Comparison of ENCODE assay signal across 21 cellular contexts in the genomic region with DNA sequence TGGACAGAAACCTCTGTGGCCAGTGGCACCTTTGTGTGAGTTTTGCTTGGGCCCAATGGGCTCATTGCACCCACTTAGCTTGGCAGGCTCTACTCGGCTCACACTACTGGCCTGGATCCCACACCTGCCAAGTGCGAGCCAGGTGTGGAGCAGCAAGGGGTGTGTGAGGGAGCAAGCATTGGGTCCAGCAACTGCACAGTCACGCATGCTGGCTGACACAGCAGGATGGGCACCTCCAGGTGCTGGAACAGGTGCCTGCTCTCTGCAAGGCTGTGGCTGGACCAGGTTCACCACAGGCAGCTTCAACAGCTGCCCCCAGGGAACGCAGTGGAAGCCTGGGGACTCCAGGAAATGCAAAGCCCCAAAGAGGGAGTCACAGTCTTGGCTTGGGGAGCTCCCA.
A peak's percentile ranks its signal among the peaks of the same experiment; 100 is the strongest.
DNase-seq lines count a peak whose midpoint lies in the region; ATAC-seq and TF ChIP-seq lines count a peak whose summit lies in the region.
"Had no signal": no experiment of that assay in that cellular context is flagged by ENCODE, and none has a peak within 500 bp of the region (broad histone marks: within the 10 kb centered on the region; RNA-seq: fewer than 3 reads in every experiment).

No MANE protein-coding gene starts in this region.

- no peak overlapping the region for H3K23ac ChIP-seq in H9 (ENCODE audit: insufficient read length, low read depth, low read length)

- H4K5ac ChIP-seq in H9 (ENCODE audit: insufficient read length, low read depth, low read length): no peak overlapping the region

- no peak overlapping the region for H3T11ph ChIP-seq in H9 (ENCODE audit: low read length)

- H2BK15ac ChIP-seq in H9 (ENCODE audit: low read depth, low read length): no peak overlapping the region

- H3K4me3 Mint-ChIP-seq in stimulated activated naive CD8-positive, alpha-beta T cell treated with anti-CD3 and anti-CD28 coated beads, Interleukin-15, amount 100 ng/mL, for 72 hours: no peak overlapping the region
- H3K4me3 Mint-ChIP-seq in activated T-cell treated with anti-CD3 and anti-CD28 coated beads, Interleukin-2, amount 50 U/mL, for 4 hours: no peak overlapping the region
- no peak overlapping the region for H3K4me3 Mint-ChIP-seq in H9
- H3K4me3 Mint-ChIP-seq: CD4-positive, alpha-beta memory T cell; T-cell had no signal

- H3K9ac ChIP-seq in H9 (ENCODE audit: extremely low read depth, insufficient read length, low read length): no peak overlapping the region

- H2BK20ac ChIP-seq in H9 (ENCODE audit: low read depth, low read length, poor library complexity, severe bottlenecking): no peak overlapping the region

- H3K27ac ChIP-seq in osteoblast (ENCODE audit: low read depth, low read length) (no peak overlapping the region), H9 (ENCODE audit: insufficient read length, low read depth, low read length) (no peak overlapping the region)
- H3K27ac ChIP-seq: PC-9 had no signal

- H2BK5ac ChIP-seq in H9 (ENCODE audit: insufficient read length, low read length): no peak overlapping the region

- H3K27me3 ChIP-seq in osteoblast (ENCODE audit: insufficient read depth, low read length): no peaks in the 10 kb centered on the region
- H3K27me3 ChIP-seq in H9 (ENCODE audit: insufficient read depth, low read length): no peaks in the 10 kb centered on the region

- no peak overlapping the region for H3K27ac Mint-ChIP-seq in stimulated activated naive CD8-positive, alpha-beta T cell treated with anti-CD3 and anti-CD28 coated beads, Interleukin-15, amount 100 ng/mL, for 72 hours
- H3K27ac Mint-ChIP-seq in H9: no peak overlapping the region
- H3K27ac Mint-ChIP-seq: CD4-positive, alpha-beta memory T cell; T-cell had no signal

- H2BK12ac ChIP-seq in H9 (ENCODE audit: insufficient read length, low read depth, low read length): no peak overlapping the region

- no peak overlapping the region for H2AK5ac ChIP-seq in H9 (ENCODE audit: insufficient read length, low read length)

- no CpG with 5 or more reads among the region's 4 CpGs for whole genome bisulfite sequencing in H9 (ENCODE audit: extremely low coverage, insufficient read length, low lambda C conversion rate)

- no peaks in the 10 kb centered on the region for H3K36me3 Mint-ChIP-seq in activated T-cell treated with anti-CD3 and anti-CD28 coated beads, Interleukin-2, amount 50 U/mL, for 4 hours (ENCODE audit: insufficient read depth)
- H3K36me3 Mint-ChIP-seq in H9 (ENCODE audit: insufficient read depth in 1 of 3, low read depth in 3 of 3): peaks cover 0 to 10% (median 3%) of the 10 kb centered on the region in 3 experiments; a peak in 2 of 7 replicates
- H3K36me3 Mint-ChIP-seq: CD4-positive, alpha-beta memory T cell; T-cell had no signal

- no peak overlapping the region for H2BK120ac ChIP-seq in H9 (ENCODE audit: low read depth, low read length, poor library complexity, severe bottlenecking)

- H3K36me3 ChIP-seq in osteoblast (ENCODE audit: insufficient read depth, low read length): no peaks in the 10 kb centered on the region

- H3K9me3 ChIP-seq in osteoblast (ENCODE audit: low read depth, low read length) (no peaks in the 10 kb centered on the region), H9 (ENCODE audit: control insufficient read depth, low read depth, low read length) (no peaks in the 10 kb centered on the region)

- no peaks in the 10 kb centered on the region for H3K23me2 ChIP-seq in H9 (ENCODE audit: insufficient read length, low read depth, low read length, poor library complexity, severe bottlenecking)

- H3K4me1 Mint-ChIP-seq in stimulated activated naive CD8-positive, alpha-beta T cell treated with anti-CD3 and anti-CD28 coated beads, Interleukin-15, amount 100 ng/mL, for 72 hours: no peaks in the 10 kb centered on the region
- no peaks in the 10 kb centered on the region for H3K4me1 Mint-ChIP-seq in activated T-cell treated with anti-CD3 and anti-CD28 coated beads, Interleukin-2, amount 50 U/mL, for 4 hours (ENCODE audit: low read depth)
- no peaks in the 10 kb centered on the region for H3K4me1 Mint-ChIP-seq in H9
- H3K4me1 Mint-ChIP-seq: CD4-positive, alpha-beta memory T cell; T-cell had no signal

- no peak overlapping the region for H3K14ac ChIP-seq in H9 (ENCODE audit: insufficient read depth, low read length)

- no peak overlapping the region for H3K4ac ChIP-seq in H9 (ENCODE audit: low read depth, low read length)

- DNase-seq in stimulated activated naive CD8-positive, alpha-beta T cell treated with anti-CD3 and anti-CD28 coated beads, Interleukin-15, amount 100 ng/mL, for 72 hours: no peak
- no peak for DNase-seq in stimulated activated naive CD8-positive, alpha-beta T cell treated with anti-CD3 and anti-CD28 coated beads, Interleukin-15, Interleukin-2, amounts not matched to agents 100 U/mL and 50 U/mL, for 24 hours
- DNase-seq in NCI-H69 (lab: John Stamatoyannopoulos, UW) (peak; percentile 29), osteoblast (ENCODE audit: insufficient read length, low spot score, missing footprints) (peak; percentile 14), H9 (no peak)
- DNase-seq in activated T-cell treated with anti-CD3 and anti-CD28 coated beads, Interleukin-2, amount 50 U/mL, for 4 hours: no peak
- DNase-seq: C1 segment of cervical spinal cord; CD4-positive, alpha-beta memory T cell; DMS 273 treated with DMSO at 0.1 percent for 48 hours; DND-41; KBM-7; MV-4-11; NCI-H1105; NCI-H1436 treated with DMSO at 0.1 percent for 48 hours; NCI-H2029; NCI-H446 treated with DMSO at 0.1 percent for 48 hours; NCI-H748 treated with DMSO at 0.1 percent for 48 hours; PC-9; Right ventricle myocardium superior; T-cell had no signal

- H3K18ac ChIP-seq in H9 (ENCODE audit: insufficient read length, low read depth, low read length): no peak overlapping the region

- no peaks in the 10 kb centered on the region for H3K27me3 Mint-ChIP-seq in stimulated activated naive CD8-positive, alpha-beta T cell treated with anti-CD3 and anti-CD28 coated beads, Interleukin-15, amount 100 ng/mL, for 72 hours
- H3K27me3 Mint-ChIP-seq in activated T-cell treated with anti-CD3 and anti-CD28 coated beads, Interleukin-2, amount 50 U/mL, for 4 hours (ENCODE audit: low read depth): peaks cover under 1% of the 10 kb centered on the region
- no peaks in the 10 kb centered on the region for H3K27me3 Mint-ChIP-seq in H9 (ENCODE audit: low read depth)

- TF ChIP-seq CTCF in osteoblast (IDR thresholded peaks at IDR 0.05; ENCODE audit: extremely low read depth, low read depth, low read length) (no peak), H9 (conservative IDR thresholded peaks at IDR 0.05) (no peak)

- H3K9me3 Mint-ChIP-seq in stimulated activated naive CD8-positive, alpha-beta T cell treated with anti-CD3 and anti-CD28 coated beads, Interleukin-15, amount 100 ng/mL, for 72 hours: no peaks in the 10 kb centered on the region
- no peaks in the 10 kb centered on the region for H3K9me3 Mint-ChIP-seq in activated T-cell treated with anti-CD3 and anti-CD28 coated beads, Interleukin-2, amount 50 U/mL, for 4 hours
- H3K9me3 Mint-ChIP-seq in H9: peaks cover 8 to 9% of the 10 kb centered on the region in 2 experiments; a peak in 3 of 5 replicates

- H4K20me1 ChIP-seq in osteoblast (ENCODE audit: insufficient read depth, low read length) (no peaks in the 10 kb centered on the region), H9 (ENCODE audit: control insufficient read depth, insufficient read depth, insufficient read length) (no peaks in the 10 kb centered on the region)

- no peak overlapping the region for H3K4me2 ChIP-seq in osteoblast (ENCODE audit: insufficient read depth, low read length)
- H3K4me2 ChIP-seq in H9 (ENCODE audit: insufficient read depth, insufficient read length, low read length): no peak overlapping the region
- H3K4me2 ChIP-seq: PC-9 had no signal

- no peak overlapping the region for H3K4me3 ChIP-seq in osteoblast (ENCODE audit: insufficient read depth, low read length)
- H3K4me3 ChIP-seq: PC-9 had no signal

- H3K79me1 ChIP-seq in H9 (ENCODE audit: insufficient read depth, low read depth, low read length, poor library complexity, severe bottlenecking): no peaks in the 10 kb centered on the region

- H3K4me1 ChIP-seq in osteoblast (ENCODE audit: insufficient read depth, low read length): no peaks in the 10 kb centered on the region
- no peaks in the 10 kb centered on the region for H3K4me1 ChIP-seq in H9 (ENCODE audit: insufficient read depth, low read length)

- H3K79me2 ChIP-seq in osteoblast (ENCODE audit: insufficient read depth, low read length) (no peaks in the 10 kb centered on the region), H9 (ENCODE audit: insufficient read depth, low read length) (no peaks in the 10 kb centered on the region)

- no peak overlapping the region for H4K8ac ChIP-seq in H9 (replicated peaks; ENCODE audit: insufficient read length, low read depth, low read length)

- no peak overlapping the region for H2AFZ ChIP-seq in osteoblast (ENCODE audit: low read length)
- H2AFZ ChIP-seq in H9 (ENCODE audit: low read length): no peak overlapping the region
- H2AFZ ChIP-seq: PC-9 had no signal

- H4K91ac ChIP-seq in H9 (ENCODE audit: insufficient read length, low read depth, low read length): no peak overlapping the region

- H3K56ac ChIP-seq in H9 (ENCODE audit: insufficient read length, low read depth, low read length): no peak overlapping the region

- peak; percentile 9 for ATAC-seq in stimulated activated naive CD8-positive, alpha-beta T cell treated with anti-CD3 and anti-CD28 coated beads, Interleukin-15, amount 100 ng/mL, for 72 hours
- no peak for ATAC-seq in stimulated activated naive CD8-positive, alpha-beta T cell treated with anti-CD3 and anti-CD28 coated beads, Interleukin-15, Interleukin-2, amounts not matched to agents 100 U/mL and 50 U/mL, for 24 hours
- no peak for ATAC-seq in activated T-cell treated with anti-CD3 and anti-CD28 coated beads, Interleukin-2, amount 50 U/mL, for 4 hours
- ATAC-seq in HG02588 (IDR thresholded peaks at IDR 0.05; ENCODE audit: unreplicated experiment): no peak
- ATAC-seq: T-cell had no signal

Comparison
In these comparisons a context has a peak if more than half of its experiments do, and no peak if none do; other contexts are left out.
1. DNase-seq: peak in NCI-H69 (single experiment) and osteoblast (single experiment); none in stimulated activated naive CD8-positive, alpha-beta T cell treated with anti-CD3 and anti-CD28 coated beads, Interleukin-15, amount 100 ng/mL, for 72 hours (0 of 2), stimulated activated naive CD8-positive, alpha-beta T cell treated with anti-CD3 and anti-CD28 coated beads, Interleukin-15, Interleukin-2, amounts not matched to agents 100 U/mL and 50 U/mL, for 24 hours (single experiment), activated T-cell treated with anti-CD3 and anti-CD28 coated beads, Interleukin-2, amount 50 U/mL, for 4 hours (single experiment) and H9 (single experiment).